Comparison of ENCODE assay signal across 1 cellular context in the genomic region with DNA sequence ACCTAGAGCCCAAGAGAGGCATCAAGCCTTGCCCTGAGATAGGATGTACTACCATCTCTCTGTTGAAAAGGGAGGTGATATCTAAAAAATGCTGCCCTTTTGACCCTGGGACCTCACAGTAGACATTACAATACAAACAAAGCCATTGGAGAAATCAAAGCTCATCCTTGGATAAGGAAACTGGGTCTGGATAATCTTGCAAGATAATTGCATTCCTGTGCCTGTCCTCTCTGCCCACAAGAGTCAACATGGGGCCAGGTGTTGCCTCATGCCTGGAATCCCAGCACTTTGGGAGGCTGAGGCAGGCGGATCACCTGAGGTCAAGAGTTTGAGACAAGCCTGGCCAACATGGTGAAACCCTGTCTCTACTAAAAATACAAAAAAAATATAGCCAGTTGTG.
TF ChIP-seq lines count a peak whose summit lies in the region.

No MANE protein-coding gene starts in this region.

TF ChIP-seq in HepG2, 621 proteins besides CTCF, POLR2A, EP300 and RAD21 (continued from another document and continues in another):
- TF ChIP-seq, protein P1, sequence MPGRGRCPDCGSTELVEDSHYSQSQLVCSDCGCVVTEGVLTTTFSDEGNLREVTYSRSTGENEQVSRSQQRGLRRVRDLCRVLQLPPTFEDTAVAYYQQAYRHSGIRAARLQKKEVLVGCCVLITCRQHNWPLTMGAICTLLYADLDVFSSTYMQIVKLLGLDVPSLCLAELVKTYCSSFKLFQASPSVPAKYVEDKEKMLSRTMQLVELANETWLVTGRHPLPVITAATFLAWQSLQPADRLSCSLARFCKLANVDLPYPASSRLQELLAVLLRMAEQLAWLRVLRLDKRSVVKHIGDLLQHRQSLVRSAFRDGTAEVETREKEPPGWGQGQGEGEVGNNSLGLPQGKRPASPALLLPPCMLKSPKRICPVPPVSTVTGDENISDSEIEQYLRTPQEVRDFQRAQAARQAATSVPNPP (CRISPR knock-in tag; IDR thresholded peaks at IDR 0.05), result no peak
- TF ChIP-seq HDAC2 (CRISPR knock-in tag; IDR thresholded peaks at IDR 0.05), result peak; percentile 59
- TF ChIP-seq KDM5B (CRISPR knock-in tag; IDR thresholded peaks at IDR 0.05; ENCODE audit: borderline replicate concordance), result no peak
- TF ChIP-seq ZNF724P (CRISPR knock-in tag; IDR thresholded peaks at IDR 0.05; ENCODE audit: borderline replicate concordance), result no peak
- TF ChIP-seq, protein P2, sequence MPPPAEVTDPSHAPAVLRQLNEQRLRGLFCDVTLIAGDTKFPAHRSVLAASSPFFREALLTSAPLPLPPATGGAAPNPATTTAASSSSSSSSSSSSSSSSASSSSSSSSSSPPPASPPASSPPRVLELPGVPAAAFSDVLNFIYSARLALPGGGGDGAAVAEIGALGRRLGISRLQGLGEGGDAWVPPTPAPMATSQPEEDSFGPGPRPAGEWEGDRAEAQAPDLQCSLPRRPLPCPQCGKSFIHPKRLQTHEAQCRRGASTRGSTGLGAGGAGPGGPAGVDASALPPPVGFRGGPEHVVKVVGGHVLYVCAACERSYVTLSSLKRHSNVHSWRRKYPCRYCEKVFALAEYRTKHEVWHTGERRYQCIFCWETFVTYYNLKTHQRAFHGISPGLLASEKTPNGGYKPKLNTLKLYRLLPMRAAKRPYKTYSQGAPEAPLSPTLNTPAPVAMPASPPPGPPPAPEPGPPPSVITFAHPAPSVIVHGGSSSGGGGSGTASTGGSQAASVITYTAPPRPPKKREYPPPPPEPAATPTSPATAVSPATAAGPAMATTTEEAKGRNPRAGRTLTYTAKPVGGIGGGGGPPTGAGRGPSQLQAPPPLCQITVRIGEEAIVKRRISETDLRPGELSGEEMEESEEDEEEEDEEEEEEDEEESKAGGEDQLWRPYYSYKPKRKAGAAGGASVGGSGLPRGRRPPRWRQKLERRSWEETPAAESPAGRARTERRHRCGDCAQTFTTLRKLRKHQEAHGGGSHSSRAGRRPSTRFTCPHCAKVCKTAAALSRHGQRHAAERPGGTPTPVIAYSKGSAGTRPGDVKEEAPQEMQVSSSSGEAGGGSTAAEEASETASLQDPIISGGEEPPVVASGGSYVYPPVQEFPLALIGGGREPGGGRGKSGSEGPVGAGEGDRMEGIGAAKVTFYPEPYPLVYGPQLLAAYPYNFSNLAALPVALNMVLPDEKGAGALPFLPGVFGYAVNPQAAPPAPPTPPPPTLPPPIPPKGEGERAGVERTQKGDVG (CRISPR knock-in tag; IDR thresholded peaks at IDR 0.05; ENCODE audit: borderline replicate concordance), result no peak
- TF ChIP-seq HNRNPUL1 (IDR thresholded peaks at IDR 0.05; ENCODE audit: low read depth, low read length), result no peak
- TF ChIP-seq ZNF816 (CRISPR knock-in tag; IDR thresholded peaks at IDR 0.05; ENCODE audit: borderline replicate concordance), result no peak
- no peak for TF ChIP-seq NFKB2 (CRISPR knock-in tag; IDR thresholded peaks at IDR 0.05; ENCODE audit: borderline replicate concordance)
- TF ChIP-seq GFI1 (CRISPR knock-in tag; IDR thresholded peaks at IDR 0.05; ENCODE audit: borderline replicate concordance), result peak; percentile 97
- TF ChIP-seq, protein P3, sequence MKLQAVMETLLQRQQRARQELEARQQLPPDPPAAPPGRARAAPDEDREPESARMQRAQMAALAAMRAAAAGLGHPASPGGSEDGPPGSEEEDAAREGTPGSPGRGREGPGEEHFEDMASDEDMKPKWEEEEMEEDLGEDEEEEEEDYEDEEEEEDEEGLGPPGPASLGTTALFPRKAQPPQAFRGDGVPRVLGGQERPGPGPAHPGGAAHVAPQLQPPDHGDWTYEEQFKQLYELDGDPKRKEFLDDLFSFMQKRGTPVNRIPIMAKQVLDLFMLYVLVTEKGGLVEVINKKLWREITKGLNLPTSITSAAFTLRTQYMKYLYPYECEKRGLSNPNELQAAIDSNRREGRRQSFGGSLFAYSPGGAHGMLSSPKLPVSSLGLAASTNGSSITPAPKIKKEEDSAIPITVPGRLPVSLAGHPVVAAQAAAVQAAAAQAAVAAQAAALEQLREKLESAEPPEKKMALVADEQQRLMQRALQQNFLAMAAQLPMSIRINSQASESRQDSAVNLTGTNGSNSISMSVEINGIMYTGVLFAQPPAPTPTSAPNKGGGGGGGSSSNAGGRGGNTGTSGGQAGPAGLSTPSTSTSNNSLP (IDR thresholded peaks at IDR 0.05; ENCODE audit: low read depth, low read length), result no peak
- TF ChIP-seq ZNF260 (CRISPR knock-in tag; IDR thresholded peaks at IDR 0.05; ENCODE audit: borderline replicate concordance, low read depth), result no peak
- TF ChIP-seq, protein P4, sequence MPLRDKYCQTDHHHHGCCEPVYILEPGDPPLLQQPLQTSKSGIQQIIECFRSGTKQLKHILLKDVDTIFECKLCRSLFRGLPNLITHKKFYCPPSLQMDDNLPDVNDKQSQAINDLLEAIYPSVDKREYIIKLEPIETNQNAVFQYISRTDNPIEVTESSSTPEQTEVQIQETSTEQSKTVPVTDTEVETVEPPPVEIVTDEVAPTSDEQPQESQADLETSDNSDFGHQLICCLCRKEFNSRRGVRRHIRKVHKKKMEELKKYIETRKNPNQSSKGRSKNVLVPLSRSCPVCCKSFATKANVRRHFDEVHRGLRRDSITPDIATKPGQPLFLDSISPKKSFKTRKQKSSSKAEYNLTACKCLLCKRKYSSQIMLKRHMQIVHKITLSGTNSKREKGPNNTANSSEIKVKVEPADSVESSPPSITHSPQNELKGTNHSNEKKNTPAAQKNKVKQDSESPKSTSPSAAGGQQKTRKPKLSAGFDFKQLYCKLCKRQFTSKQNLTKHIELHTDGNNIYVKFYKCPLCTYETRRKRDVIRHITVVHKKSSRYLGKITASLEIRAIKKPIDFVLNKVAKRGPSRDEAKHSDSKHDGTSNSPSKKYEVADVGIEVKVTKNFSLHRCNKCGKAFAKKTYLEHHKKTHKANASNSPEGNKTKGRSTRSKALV (CRISPR knock-in tag; IDR thresholded peaks at IDR 0.05), result no peak
- TF ChIP-seq, protein P5, sequence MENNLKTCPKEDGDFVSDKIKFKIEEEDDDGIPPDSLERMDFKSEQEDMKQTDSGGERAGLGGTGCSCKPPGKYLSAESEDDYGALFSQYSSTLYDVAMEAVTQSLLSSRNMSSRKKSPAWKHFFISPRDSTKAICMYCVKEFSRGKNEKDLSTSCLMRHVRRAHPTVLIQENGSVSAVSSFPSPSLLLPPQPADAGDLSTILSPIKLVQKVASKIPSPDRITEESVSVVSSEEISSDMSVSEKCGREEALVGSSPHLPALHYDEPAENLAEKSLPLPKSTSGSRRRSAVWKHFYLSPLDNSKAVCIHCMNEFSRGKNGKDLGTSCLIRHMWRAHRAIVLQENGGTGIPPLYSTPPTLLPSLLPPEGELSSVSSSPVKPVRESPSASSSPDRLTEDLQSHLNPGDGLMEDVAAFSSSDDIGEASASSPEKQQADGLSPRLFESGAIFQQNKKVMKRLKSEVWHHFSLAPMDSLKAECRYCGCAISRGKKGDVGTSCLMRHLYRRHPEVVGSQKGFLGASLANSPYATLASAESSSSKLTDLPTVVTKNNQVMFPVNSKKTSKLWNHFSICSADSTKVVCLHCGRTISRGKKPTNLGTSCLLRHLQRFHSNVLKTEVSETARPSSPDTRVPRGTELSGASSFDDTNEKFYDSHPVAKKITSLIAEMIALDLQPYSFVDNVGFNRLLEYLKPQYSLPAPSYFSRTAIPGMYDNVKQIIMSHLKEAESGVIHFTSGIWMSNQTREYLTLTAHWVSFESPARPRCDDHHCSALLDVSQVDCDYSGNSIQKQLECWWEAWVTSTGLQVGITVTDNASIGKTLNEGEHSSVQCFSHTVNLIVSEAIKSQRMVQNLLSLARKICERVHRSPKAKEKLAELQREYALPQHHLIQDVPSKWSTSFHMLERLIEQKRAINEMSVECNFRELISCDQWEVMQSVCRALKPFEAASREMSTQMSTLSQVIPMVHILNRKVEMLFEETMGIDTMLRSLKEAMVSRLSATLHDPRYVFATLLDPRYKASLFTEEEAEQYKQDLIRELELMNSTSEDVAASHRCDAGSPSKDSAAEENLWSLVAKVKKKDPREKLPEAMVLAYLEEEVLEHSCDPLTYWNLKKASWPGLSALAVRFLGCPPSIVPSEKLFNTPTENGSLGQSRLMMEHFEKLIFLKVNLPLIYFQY (CRISPR knock-in tag; IDR thresholded peaks at IDR 0.05; ENCODE audit: borderline replicate concordance), result no peak
- no peak for TF ChIP-seq NCOA5 (CRISPR knock-in tag; IDR thresholded peaks at IDR 0.05)
- no peak for TF ChIP-seq PHF8 (CRISPR knock-in tag; IDR thresholded peaks at IDR 0.05)
- TF ChIP-seq FOXA3 (CRISPR knock-in tag; IDR thresholded peaks at IDR 0.05), result peak; percentile 74
- TF ChIP-seq, protein P6, sequence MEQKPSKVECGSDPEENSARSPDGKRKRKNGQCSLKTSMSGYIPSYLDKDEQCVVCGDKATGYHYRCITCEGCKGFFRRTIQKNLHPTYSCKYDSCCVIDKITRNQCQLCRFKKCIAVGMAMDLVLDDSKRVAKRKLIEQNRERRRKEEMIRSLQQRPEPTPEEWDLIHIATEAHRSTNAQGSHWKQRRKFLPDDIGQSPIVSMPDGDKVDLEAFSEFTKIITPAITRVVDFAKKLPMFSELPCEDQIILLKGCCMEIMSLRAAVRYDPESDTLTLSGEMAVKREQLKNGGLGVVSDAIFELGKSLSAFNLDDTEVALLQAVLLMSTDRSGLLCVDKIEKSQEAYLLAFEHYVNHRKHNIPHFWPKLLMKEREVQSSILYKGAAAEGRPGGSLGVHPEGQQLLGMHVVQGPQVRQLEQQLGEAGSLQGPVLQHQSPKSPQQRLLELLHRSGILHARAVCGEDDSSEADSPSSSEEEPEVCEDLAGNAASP (CRISPR knock-in tag; IDR thresholded peaks at IDR 0.05; ENCODE audit: borderline replicate concordance), result peak; percentile 96; the same call in 1 of the 2 replicates
- TF ChIP-seq TAF15 (IDR thresholded peaks at IDR 0.05; ENCODE audit: low read depth, low read length, poor library complexity, severe bottlenecking), result no peak
- TF ChIP-seq TOPORS (CRISPR knock-in tag; IDR thresholded peaks at IDR 0.05), result no peak
- TF ChIP-seq, protein P7, sequence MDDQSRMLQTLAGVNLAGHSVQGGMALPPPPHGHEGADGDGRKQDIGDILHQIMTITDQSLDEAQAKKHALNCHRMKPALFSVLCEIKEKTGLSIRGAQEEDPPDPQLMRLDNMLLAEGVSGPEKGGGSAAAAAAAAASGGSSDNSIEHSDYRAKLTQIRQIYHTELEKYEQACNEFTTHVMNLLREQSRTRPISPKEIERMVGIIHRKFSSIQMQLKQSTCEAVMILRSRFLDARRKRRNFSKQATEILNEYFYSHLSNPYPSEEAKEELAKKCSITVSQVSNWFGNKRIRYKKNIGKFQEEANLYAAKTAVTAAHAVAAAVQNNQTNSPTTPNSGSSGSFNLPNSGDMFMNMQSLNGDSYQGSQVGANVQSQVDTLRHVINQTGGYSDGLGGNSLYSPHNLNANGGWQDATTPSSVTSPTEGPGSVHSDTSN (CRISPR knock-in tag; IDR thresholded peaks at IDR 0.05; ENCODE audit: borderline replicate concordance), result no peak
- TF ChIP-seq HIVEP1 (CRISPR knock-in tag; IDR thresholded peaks at IDR 0.05), result no peak
- TF ChIP-seq PHF5A (CRISPR knock-in tag; IDR thresholded peaks at IDR 0.05; ENCODE audit: low read depth, unreplicated experiment), result no peak
- no peak for TF ChIP-seq MAF1 (CRISPR knock-in tag; IDR thresholded peaks at IDR 0.05; ENCODE audit: borderline replicate concordance)
- TF ChIP-seq NCOA2 (CRISPR knock-in tag; IDR thresholded peaks at IDR 0.05), result peak; percentile 85
- peak; percentile 23; the same call in 1 of the 2 replicates for TF ChIP-seq BORCS8-MEF2B (CRISPR knock-in tag; IDR thresholded peaks at IDR 0.05)
- TF ChIP-seq, protein P8, sequence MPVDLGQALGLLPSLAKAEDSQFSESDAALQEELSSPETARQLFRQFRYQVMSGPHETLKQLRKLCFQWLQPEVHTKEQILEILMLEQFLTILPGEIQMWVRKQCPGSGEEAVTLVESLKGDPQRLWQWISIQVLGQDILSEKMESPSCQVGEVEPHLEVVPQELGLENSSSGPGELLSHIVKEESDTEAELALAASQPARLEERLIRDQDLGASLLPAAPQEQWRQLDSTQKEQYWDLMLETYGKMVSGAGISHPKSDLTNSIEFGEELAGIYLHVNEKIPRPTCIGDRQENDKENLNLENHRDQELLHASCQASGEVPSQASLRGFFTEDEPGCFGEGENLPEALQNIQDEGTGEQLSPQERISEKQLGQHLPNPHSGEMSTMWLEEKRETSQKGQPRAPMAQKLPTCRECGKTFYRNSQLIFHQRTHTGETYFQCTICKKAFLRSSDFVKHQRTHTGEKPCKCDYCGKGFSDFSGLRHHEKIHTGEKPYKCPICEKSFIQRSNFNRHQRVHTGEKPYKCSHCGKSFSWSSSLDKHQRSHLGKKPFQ (CRISPR knock-in tag; IDR thresholded peaks at IDR 0.05; ENCODE audit: insufficient replicate concordance), result no peak
- no peak for TF ChIP-seq FOXA1 (IDR thresholded peaks at IDR 0.05)
- TF ChIP-seq FOXA1 (CRISPR knock-in tag; IDR thresholded peaks at IDR 0.05), result peak; percentile 95
- TF ChIP-seq PHF21A (CRISPR knock-in tag; IDR thresholded peaks at IDR 0.05), result peak; percentile 63
- TF ChIP-seq SMC3 (IDR thresholded peaks at IDR 0.05; ENCODE audit: low read length), result no peak
- TF ChIP-seq SATB2 (CRISPR knock-in tag; IDR thresholded peaks at IDR 0.05), result no peak
- TF ChIP-seq ZNF607 (CRISPR knock-in tag; IDR thresholded peaks at IDR 0.05; ENCODE audit: borderline replicate concordance), result no peak
- peak; percentile 57; the same call in 1 of the 2 replicates for TF ChIP-seq TARDBP (CRISPR knock-in tag; IDR thresholded peaks at IDR 0.05)
- TF ChIP-seq JUNB (CRISPR knock-in tag; IDR thresholded peaks at IDR 0.05; ENCODE audit: borderline replicate concordance), result no peak
- TF ChIP-seq HDAC1 (CRISPR knock-in tag; IDR thresholded peaks at IDR 0.05), result no peak
- no peak for TF ChIP-seq NRL (CRISPR knock-in tag; IDR thresholded peaks at IDR 0.05; ENCODE audit: borderline replicate concordance)
- TF ChIP-seq KAT8 (CRISPR knock-in tag; IDR thresholded peaks at IDR 0.05), result no peak
- TF ChIP-seq KAT2B (IDR thresholded peaks at IDR 0.05; ENCODE audit: borderline replicate concordance, low read depth, low read length), result no peak
- TF ChIP-seq, protein P9, sequence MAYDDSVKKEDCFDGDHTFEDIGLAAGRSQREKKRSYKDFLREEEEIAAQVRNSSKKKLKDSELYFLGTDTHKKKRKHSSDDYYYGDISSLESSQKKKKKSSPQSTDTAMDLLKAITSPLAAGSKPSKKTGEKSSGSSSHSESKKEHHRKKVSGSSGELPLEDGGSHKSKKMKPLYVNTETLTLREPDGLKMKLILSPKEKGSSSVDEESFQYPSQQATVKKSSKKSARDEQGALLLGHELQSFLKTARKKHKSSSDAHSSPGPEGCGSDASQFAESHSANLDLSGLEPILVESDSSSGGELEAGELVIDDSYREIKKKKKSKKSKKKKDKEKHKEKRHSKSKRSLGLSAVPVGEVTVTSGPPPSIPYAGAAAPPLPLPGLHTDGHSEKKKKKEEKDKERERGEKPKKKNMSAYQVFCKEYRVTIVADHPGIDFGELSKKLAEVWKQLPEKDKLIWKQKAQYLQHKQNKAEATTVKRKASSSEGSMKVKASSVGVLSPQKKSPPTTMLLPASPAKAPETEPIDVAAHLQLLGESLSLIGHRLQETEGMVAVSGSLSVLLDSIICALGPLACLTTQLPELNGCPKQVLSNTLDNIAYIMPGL (CRISPR knock-in tag; IDR thresholded peaks at IDR 0.05; ENCODE audit: borderline replicate concordance in 1 of 2, low read depth in 1 of 2), result no peak
- no peak for TF ChIP-seq CREB1 (IDR thresholded peaks at IDR 0.05)
- TF ChIP-seq CREB1 (CRISPR knock-in tag; IDR thresholded peaks at IDR 0.05), result no peak
- TF ChIP-seq, protein P10, sequence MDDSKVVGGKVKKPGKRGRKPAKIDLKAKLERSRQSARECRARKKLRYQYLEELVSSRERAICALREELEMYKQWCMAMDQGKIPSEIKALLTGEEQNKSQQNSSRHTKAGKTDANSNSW (CRISPR knock-in tag; IDR thresholded peaks at IDR 0.05; ENCODE audit: borderline replicate concordance), result no peak
- no peak for TF ChIP-seq ZNF790 (CRISPR knock-in tag; IDR thresholded peaks at IDR 0.05; ENCODE audit: borderline replicate concordance)
